23 cellular contexts compared by ENCODE assay signal in the genomic region with DNA sequence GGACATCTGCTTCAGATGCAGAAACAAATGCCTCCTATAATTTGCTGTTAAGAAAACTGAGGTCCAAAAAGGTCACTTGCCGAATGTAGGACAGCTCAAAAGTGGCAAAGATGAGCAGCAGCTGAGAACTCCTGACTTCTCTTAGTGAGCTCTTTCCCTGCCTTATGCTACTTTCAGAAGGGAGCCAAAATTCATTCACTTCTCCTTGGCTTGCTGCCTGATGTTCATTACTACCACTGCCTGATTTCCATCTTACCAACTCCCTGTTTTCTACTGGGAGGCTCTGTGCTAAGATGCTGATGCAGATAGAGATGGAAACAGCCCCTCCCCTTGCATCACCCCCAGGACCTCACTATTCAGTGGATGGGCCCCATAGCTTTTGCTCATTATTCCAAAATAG.
DNase-seq lines count a peak whose midpoint lies in the region; ATAC-seq and TF ChIP-seq lines count a peak whose summit lies in the region.
"Had no signal": no experiment of that assay in that cellular context is flagged by ENCODE, and none has a peak within 500 bp of the region (broad histone marks: within the 10 kb centered on the region; RNA-seq: fewer than 3 reads in every experiment).

No MANE protein-coding gene starts in this region.

- TF ChIP-seq CTCF in nephron (IDR thresholded peaks at IDR 0.05; ENCODE audit: unreplicated experiment in 3 of 3), result no peak

- H3K4me3 Mint-ChIP-seq in nephron, result no peak overlapping the region
- no peak overlapping the region for H3K4me3 Mint-ChIP-seq in effector memory CD8-positive, alpha-beta T cell
- H3K4me3 Mint-ChIP-seq: CD14-positive monocyte had no signal

- H3K4me1 Mint-ChIP-seq in nephron, result peaks cover 79% of the 10 kb centered on the region
- H3K4me1 Mint-ChIP-seq in effector memory CD8-positive, alpha-beta T cell (ENCODE audit: low read depth in 2 of 2), result no peaks in the 10 kb centered on the region
- H3K4me1 Mint-ChIP-seq: CD14-positive monocyte had no signal

- H3K36me3 Mint-ChIP-seq in nephron (ENCODE audit: low read depth), result peaks cover 17% of the 10 kb centered on the region
- no peaks in the 10 kb centered on the region for H3K36me3 Mint-ChIP-seq in effector memory CD8-positive, alpha-beta T cell (ENCODE audit: insufficient read depth)
- H3K36me3 Mint-ChIP-seq: CD14-positive monocyte had no signal

- ATAC-seq in effector memory CD8-positive, alpha-beta T cell (replicated peaks), result no peak
- ATAC-seq in HG03565 (IDR thresholded peaks at IDR 0.05; ENCODE audit: unreplicated experiment), result no peak
- ATAC-seq: PC-3 had no signal

- H3K27me3 Mint-ChIP-seq in nephron (ENCODE audit: low read depth), result no peaks in the 10 kb centered on the region
- no peaks in the 10 kb centered on the region for H3K27me3 Mint-ChIP-seq in effector memory CD8-positive, alpha-beta T cell

- peak overlapping the region in 2 of 3 experiments; percentile 63 to 71 for H3K27ac Mint-ChIP-seq in nephron
- no peak overlapping the region for H3K27ac Mint-ChIP-seq in effector memory CD8-positive, alpha-beta T cell
- H3K27ac Mint-ChIP-seq: CD14-positive monocyte had no signal

- DNase-seq in DMS 273 (lab: John Stamatoyannopoulos, UW; ENCODE audit: unreplicated experiment), result peak; percentile 70
- DNase-seq in NCI-H446 (lab: John Stamatoyannopoulos, UW), result peak; percentile 30 to 75
- peak; percentile 54 for DNase-seq in cerebellar cortex (ENCODE audit: low spot score)
- no peak for DNase-seq in DMS79 (lab: John Stamatoyannopoulos, UW)
- DNase-seq in effector memory CD8-positive, alpha-beta T cell, result no peak
- DNase-seq: 8988T, ACHN, BE2C, Calu3, GOT3, HCEC 1CT, IMR-90, KG1, MG63, NCI-H2029, NCI-H226, NCI-H524, NCI-H774, PC-3, SJCRH30 had no signal

- H3K9me3 Mint-ChIP-seq in nephron, result no peaks in the 10 kb centered on the region
- peaks cover 0 to 6% of the 10 kb centered on the region in 2 donors for H3K9me3 Mint-ChIP-seq in effector memory CD8-positive, alpha-beta T cell

Comparison
In these comparisons a context has a peak if more than half of its experiments do, and no peak if none do; other contexts are left out.
1. DNase-seq: peak in DMS 273 (single experiment), NCI-H446 (2 of 2) and cerebellar cortex (single experiment); none in DMS79 (single experiment) and effector memory CD8-positive, alpha-beta T cell (0 of 3).
2. H3K27ac Mint-ChIP-seq: peak in nephron (2 of 3); none in effector memory CD8-positive, alpha-beta T cell (0 of 2).